8 cellular contexts compared by ENCODE assay signal in the genomic region with DNA sequence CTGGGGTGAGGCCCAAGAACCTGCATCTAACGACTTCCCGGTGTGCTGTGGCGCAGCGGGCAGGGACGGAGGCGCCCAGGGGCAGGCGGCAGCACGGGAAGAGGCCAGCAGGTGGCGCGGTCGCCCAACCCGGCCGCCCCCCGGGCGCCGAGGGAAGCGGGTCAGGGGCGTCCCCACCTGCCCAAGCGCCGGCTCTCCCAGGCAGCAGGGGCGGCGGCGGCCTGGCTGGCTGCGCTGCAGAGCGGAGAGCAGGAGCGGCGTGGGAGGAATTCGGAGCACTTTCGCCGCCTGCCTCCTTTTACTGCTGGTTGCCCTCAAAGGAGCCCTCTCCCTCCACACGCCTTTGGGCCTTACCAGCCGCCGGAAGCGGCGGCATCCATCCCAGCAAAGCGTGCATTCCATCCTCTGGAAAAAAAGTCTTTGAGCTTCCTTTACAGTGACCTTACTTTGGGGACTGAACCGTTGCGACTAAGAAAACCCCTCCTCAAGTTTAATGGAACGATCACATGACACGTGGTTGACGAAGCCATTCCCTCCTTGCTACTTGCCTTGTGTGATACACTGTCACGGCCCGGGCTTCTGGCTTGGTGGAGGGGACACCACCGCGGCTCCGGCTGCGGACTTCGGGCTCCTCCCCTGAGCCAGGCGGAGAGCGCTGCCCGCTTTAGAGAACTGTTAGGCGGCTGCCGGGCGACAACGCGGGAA.
DNase-seq lines count a peak whose midpoint lies in the region; ATAC-seq and TF ChIP-seq lines count a peak whose summit lies in the region.

No MANE protein-coding gene starts in this region.

- TF ChIP-seq CTCF in colonic mucosa (IDR thresholded peaks at IDR 0.05) (peak; percentile 90), lower leg skin (IDR thresholded peaks at IDR 0.05) (no peak)

- DNase-seq in DMS53 treated with DMSO at 0.1 percent for 48 hours (lab: John Stamatoyannopoulos, UW; ENCODE audit: unreplicated experiment) = peak; percentile 42
- peak; percentile 62 for DNase-seq in M059J (ENCODE audit: low read depth)
- peak; percentile 61 to 72 for DNase-seq in activated CD4-positive, alpha-beta T cell treated with anti-CD3 and anti-CD28 coated beads for 24 hours (ENCODE audit: low read depth in 2 of 2)
- peak; percentile 46 for DNase-seq in colonic mucosa
- peak; percentile 18 to 87 for DNase-seq in lower leg skin (ENCODE audit: low spot score in 2 of 2)
- peak; percentile 68 to 69 for DNase-seq in stimulated activated CD4-positive, alpha-beta T cell treated with anti-CD3 and anti-CD28 coated beads, Interleukin-4, amount 100 ng/mL, for 48 hours (ENCODE audit: low read depth in 2 of 2)
- no peak for DNase-seq in GOT3 (lab: John Stamatoyannopoulos, UW)

- H3K9me3 ChIP-seq in colonic mucosa = no peaks in the 10 kb centered on the region

- TF ChIP-seq POLR2A in lower leg skin (IDR thresholded peaks at IDR 0.05) = no peak

- no peaks in the 10 kb centered on the region for H3K36me3 ChIP-seq in colonic mucosa

- peak overlapping the region in 1 of 2 donors; percentile 53 for H3K9ac ChIP-seq in colonic mucosa (ENCODE audit: low read depth in 2 of 2, low read length in 2 of 2)

- peak overlapping the region; percentile 37 for H3K4me3 ChIP-seq in colonic mucosa
- no peak overlapping the region for H3K4me3 ChIP-seq in lower leg skin (ENCODE audit: low read depth, poor library complexity, severe bottlenecking)

- intact Hi-C loops in colonic mucosa (cut with DNase I) (loop anchor here (2.0 kb wide), 1 partner anchor 177 kb away; no protein-coding TSS in a partner anchor), lower leg skin (cut with DNase I; ENCODE audit: low total_unique reads) (loop anchor here (10.0 kb wide), 1 partner anchor 183 kb away; no protein-coding TSS in a partner anchor)

- ATAC-seq in GM21786 (IDR thresholded peaks at IDR 0.05; ENCODE audit: unreplicated experiment) = peak; percentile 50

- H3K27me3 ChIP-seq in colonic mucosa = peaks cover 6% of the 10 kb centered on the region

- 3 to 6% methylated on average over 49 to 56 of the region's 56 CpGs for WGBS in lower leg skin, 2 donors

- H3K27ac ChIP-seq in colonic mucosa = no peak overlapping the region

- no peaks in the 10 kb centered on the region for H3K4me1 ChIP-seq in colonic mucosa
